In the genomic region with DNA sequence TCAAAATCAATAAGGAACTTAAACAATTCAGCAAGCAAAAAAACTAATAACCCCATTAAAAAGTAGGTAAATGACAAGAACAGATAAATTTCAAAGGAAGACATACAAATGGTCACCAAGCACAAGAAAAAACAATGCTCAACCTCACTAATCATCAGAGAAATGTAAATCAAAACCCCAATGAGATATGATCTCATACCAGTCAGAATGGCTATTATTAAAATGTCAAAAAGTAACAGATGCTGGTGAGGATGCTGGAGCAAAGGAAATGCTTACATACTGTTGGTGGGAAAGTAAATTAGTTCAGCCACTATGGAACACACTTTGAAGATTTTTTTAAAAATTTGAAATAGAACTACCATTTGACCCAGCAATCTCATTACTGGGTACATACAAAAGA, we compare ENCODE assay signal across 21 cellular contexts.
"Had no signal": no experiment of that assay in that cellular context is flagged by ENCODE, and none has a peak within 500 bp of the region (broad histone marks: within the 10 kb centered on the region; RNA-seq: fewer than 3 reads in every experiment).

No MANE protein-coding gene starts in this region.

- H3K27me3 Mint-ChIP-seq: dendritic cell treated with granulocyte-macrophage colony-stimulating factor and Interleukin-4, amounts not matched to agents 40 ng/mL and 50 ng/mL, for 4 days; effector memory CD8-positive, alpha-beta T cell; memory B cell; natural killer cell treated with Interleukin-12 subunit alpha and Interleukin-12 subunit beta and Interleukin-15 and Interleukin-18, amount 100 ng/mL, for 72 hours had no signal

- H3K9ac ChIP-seq: neural progenitor cell had no signal

- H3K4me3 Mint-ChIP-seq: dendritic cell treated with granulocyte-macrophage colony-stimulating factor and Interleukin-4, amounts not matched to agents 40 ng/mL and 50 ng/mL, for 4 days; effector memory CD8-positive, alpha-beta T cell; immature natural killer cell; memory B cell; mesothelial cell of epicardium; natural killer cell treated with Interleukin-12 subunit alpha and Interleukin-12 subunit beta and Interleukin-15 and Interleukin-18, amount 100 ng/mL, for 72 hours; neural progenitor cell had no signal

- DNase-seq: effector memory CD8-positive, alpha-beta T cell; foreskin keratinocyte; immature natural killer cell; left lung; lower lobe of right lung; nucleus accumbens; ovary; sigmoid colon; small intestine; stimulated activated CD4-positive, alpha-beta T cell treated with anti-CD3 and anti-CD28 coated beads, Interleukin-12 subunit alpha, Interleukin-12 subunit beta, amount 100 ng/mL, for 4 hours; stimulated activated naive CD4-positive, alpha-beta T cell treated with Interleukin-2 at 50 U/mL for 16 hours; trophoblast cell had no signal

- FAIRE-seq: keratinocyte had no signal

- H3K9me3 Mint-ChIP-seq: neural progenitor cell had no signal

- H3K27ac Mint-ChIP-seq: dendritic cell treated with granulocyte-macrophage colony-stimulating factor and Interleukin-4, amounts not matched to agents 40 ng/mL and 50 ng/mL, for 4 days; effector memory CD8-positive, alpha-beta T cell; immature natural killer cell; memory B cell; mesothelial cell of epicardium; natural killer cell treated with Interleukin-12 subunit alpha and Interleukin-12 subunit beta and Interleukin-15 and Interleukin-18, amount 100 ng/mL, for 72 hours; neural progenitor cell had no signal

- H3K36me3 Mint-ChIP-seq: immature natural killer cell; memory B cell; mesothelial cell of epicardium; natural killer cell treated with Interleukin-12 subunit alpha and Interleukin-12 subunit beta and Interleukin-15 and Interleukin-18, amount 100 ng/mL, for 72 hours; neural progenitor cell had no signal

- H3K4me1 Mint-ChIP-seq: immature natural killer cell, memory B cell, neural progenitor cell had no signal

- H3K36me3 ChIP-seq: esophagus muscularis mucosa, left lung, lower lobe of right lung, neural progenitor cell, ovary, right atrium auricular region, sigmoid colon had no signal

- H3K9me3 ChIP-seq: esophagus muscularis mucosa, lower lobe of right lung, ovary, right atrium auricular region, sigmoid colon had no signal

- H3K4me2 ChIP-seq: neural progenitor cell had no signal

- H2AFZ ChIP-seq: neural progenitor cell had no signal

- H3K27me3 ChIP-seq: esophagus muscularis mucosa, foreskin keratinocyte, left lung, neural progenitor cell, ovary, right atrium auricular region, sigmoid colon had no signal

- H3K27ac ChIP-seq: epithelial cell of prostate, esophagus muscularis mucosa, foreskin keratinocyte, left lung, lower lobe of right lung, neural progenitor cell, ovary, right atrium auricular region, sigmoid colon had no signal

- H3K4me1 ChIP-seq: foreskin keratinocyte, lower lobe of right lung, neural progenitor cell, right atrium auricular region had no signal

- H3K4me3 ChIP-seq: esophagus muscularis mucosa, left lung, lower lobe of right lung, neural progenitor cell, ovary, right atrium auricular region, sigmoid colon had no signal
